ENCODE assay signal across 15 cellular contexts in the genomic region with DNA sequence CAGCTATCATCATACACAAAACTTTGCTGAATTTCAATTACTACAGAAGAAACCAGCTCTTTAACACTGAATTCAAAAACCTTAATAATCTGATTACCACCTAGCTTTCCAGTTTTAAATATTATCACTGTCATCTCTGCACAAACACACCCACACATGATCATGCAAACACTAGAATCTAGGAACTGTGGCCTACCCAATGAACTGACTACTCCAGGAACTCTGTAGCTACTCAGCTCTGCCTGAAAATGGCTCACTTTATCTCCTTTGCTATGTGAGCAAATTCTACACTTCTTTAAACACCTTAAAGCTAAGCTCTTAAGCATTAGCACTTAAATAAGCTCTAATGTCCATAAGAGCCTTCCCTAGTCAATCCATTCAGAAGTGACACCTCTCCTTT.
DNase-seq lines count a peak whose midpoint lies in the region; ATAC-seq and TF ChIP-seq lines count a peak whose summit lies in the region.
"Had no signal": no experiment of that assay in that cellular context is flagged by ENCODE, and none has a peak within 500 bp of the region (broad histone marks: within the 10 kb centered on the region; RNA-seq: fewer than 3 reads in every experiment).

No MANE protein-coding gene starts in this region.

- intact Hi-C loops in A673 (cut with micrococcal nuclease; ENCODE audit: unreplicated experiment) = no loop called here
- intact Hi-C loops in activated CD4-positive, alpha-beta T cell treated with anti-CD3 and anti-CD28 coated beads, Interleukin-2, amount 10 ng/mL, durations not matched to agents 24 days and 14 days (cut with micrococcal nuclease) = no loop called here
- intact Hi-C loops in cardiac septum (cut with DNase I) = no loop called here

- peaks cover 4% of the 10 kb centered on the region for H3K27me3 Mint-ChIP-seq in GM23338 (ENCODE audit: insufficient read depth, low read depth, poor library complexity)
- H3K27me3 Mint-ChIP-seq in activated CD4-positive, alpha-beta T cell treated with anti-CD3 and anti-CD28 coated beads, Interleukin-2, amount 10 ng/mL, durations not matched to agents 24 days and 14 days = no peaks in the 10 kb centered on the region
- H3K27me3 Mint-ChIP-seq: B cell had no signal

- H3K9me3 Mint-ChIP-seq in GM23338 = no peaks in the 10 kb centered on the region
- no peaks in the 10 kb centered on the region for H3K9me3 Mint-ChIP-seq in activated CD4-positive, alpha-beta T cell treated with anti-CD3 and anti-CD28 coated beads, Interleukin-2, amount 10 ng/mL, durations not matched to agents 24 days and 14 days
- H3K9me3 Mint-ChIP-seq: CD8-positive, alpha-beta T cell had no signal

- POLR2A ChIA-PET in A673 (lab: Charles Lee; ENCODE audit: low non-redundant PET) = interaction anchor here (0.7 kb wide), 1 partner anchor 110 kb away, joined by 3 read pairs; no protein-coding TSS in a partner anchor

- no peaks in the 10 kb centered on the region for H3K9me3 ChIP-seq in A673 (ENCODE audit: low read depth, low read length, poor library complexity, severe bottlenecking)
- H3K9me3 ChIP-seq: BLaER1 treated with 17β-estradiol and CSF1 and Interleukin-3, amounts not matched to agents 10 nM and 100 nM had no signal

- TF ChIP-seq CTCF in A673 (conservative IDR thresholded peaks at IDR 0.05; ENCODE audit: low read depth, low read length) (no peak), GM23338 (conservative IDR thresholded peaks at IDR 0.05; ENCODE audit: low read depth in 2 of 2) (no peak)

- H3K9me2 ChIP-seq in GM23338 (ENCODE audit: insufficient read depth) = no peaks in the 10 kb centered on the region

- no peaks in the 10 kb centered on the region for H3F3A ChIP-seq in GM23338 (replicated peaks; ENCODE audit: low read depth)

- peaks cover 11% of the 10 kb centered on the region for H3K4me1 Mint-ChIP-seq in GM23338
- no peaks in the 10 kb centered on the region for H3K4me1 Mint-ChIP-seq in activated CD4-positive, alpha-beta T cell treated with anti-CD3 and anti-CD28 coated beads, Interleukin-2, amount 10 ng/mL, durations not matched to agents 24 days and 14 days
- H3K4me1 Mint-ChIP-seq: B cell had no signal

- no peak overlapping the region for H3K4me3 ChIP-seq in A673 (ENCODE audit: low read depth, low read length, poor library complexity, severe bottlenecking)
- H3K4me3 ChIP-seq in GM23338 = no peak overlapping the region
- H3K4me3 ChIP-seq: BLaER1 treated with 17β-estradiol and CSF1 and Interleukin-3, amounts not matched to agents 10 nM and 100 nM had no signal

- BruUV-seq in A673 (replicated peaks; lab: Mats Ljungman, UMichigan) = no TSS peak

- H2AFZ ChIP-seq in GM23338 = no peak overlapping the region

- no peak for ATAC-seq in GM23338
- ATAC-seq: CD8-positive, alpha-beta T cell had no signal

- peaks cover 50% of the 10 kb centered on the region for H3K36me3 ChIP-seq in A673 (ENCODE audit: insufficient read depth, low read length, poor library complexity, severe bottlenecking)
- peaks cover 9% of the 10 kb centered on the region; the same call in 1 of the 2 replicates for H3K36me3 ChIP-seq in GM23338 (ENCODE audit: insufficient read depth)

- H3K79me2 ChIP-seq in GM23338 (replicated peaks; ENCODE audit: insufficient read depth) = no peaks in the 10 kb centered on the region

- H3K27ac ChIP-seq in A673 (ENCODE audit: low read depth, low read length, poor library complexity, severe bottlenecking) (peak overlapping the region; percentile 72), GM23338 (ENCODE audit: low read depth) (peak overlapping the region; percentile 79)
- H3K27ac ChIP-seq: BLaER1 treated with 17β-estradiol and CSF1 and Interleukin-3, amounts not matched to agents 10 nM and 100 nM had no signal

- H3K4me1 ChIP-seq in A673 (ENCODE audit: insufficient read depth, low read length, poor library complexity, severe bottlenecking) (peaks cover 55% of the 10 kb centered on the region), GM23338 (ENCODE audit: insufficient read depth) (peaks cover 19% of the 10 kb centered on the region)
- H3K4me1 ChIP-seq: BLaER1 treated with 17β-estradiol and CSF1 and Interleukin-3, amounts not matched to agents 10 nM and 100 nM had no signal

- CTCF ChIA-PET in A673 (lab: Charles Lee) = no interaction called here

- DNase-seq in A673 (ENCODE audit: low spot score) (no peak), GM23338 (ENCODE audit: low spot score) (no peak), NCI-H82 treated with DMSO at 0.1 percent for 48 hours (lab: John Stamatoyannopoulos, UW; ENCODE audit: unreplicated experiment) (peak; percentile 33), putamen (ENCODE audit: low spot score) (peak; percentile 5), NCI-H69 (lab: John Stamatoyannopoulos, UW) (no peak), cardiac septum (ENCODE audit: low spot score) (no peak)
- DNase-seq in activated CD4-positive, alpha-beta T cell treated with anti-CD3 and anti-CD28 coated beads, Interleukin-2, amount 10 ng/mL, durations not matched to agents 24 days and 14 days = no peak
- DNase-seq: 8988T; Calu3; CD8-positive, alpha-beta T cell; DMS 273 treated with DMSO at 0.1 percent for 48 hours; GOT3; H7 had no signal

- no peak overlapping the region for H3K4me3 Mint-ChIP-seq in GM23338
- no peak overlapping the region for H3K4me3 Mint-ChIP-seq in activated CD4-positive, alpha-beta T cell treated with anti-CD3 and anti-CD28 coated beads, Interleukin-2, amount 10 ng/mL, durations not matched to agents 24 days and 14 days
- H3K4me3 Mint-ChIP-seq: B cell; CD8-positive, alpha-beta T cell had no signal

- peak overlapping the region; percentile 68; the same call in 1 of the 2 replicates for H3K27ac Mint-ChIP-seq in GM23338
- H3K27ac Mint-ChIP-seq in activated CD4-positive, alpha-beta T cell treated with anti-CD3 and anti-CD28 coated beads, Interleukin-2, amount 10 ng/mL, durations not matched to agents 24 days and 14 days = no peak overlapping the region
- H3K27ac Mint-ChIP-seq: B cell; CD8-positive, alpha-beta T cell had no signal

- H3K27me3 ChIP-seq in A673 (replicated peaks; ENCODE audit: insufficient read depth, low read depth, low read length, poor library complexity) = no peaks in the 10 kb centered on the region
- no peaks in the 10 kb centered on the region for H3K27me3 ChIP-seq in GM23338 (ENCODE audit: insufficient read depth)
- H3K27me3 ChIP-seq: BLaER1 treated with 17β-estradiol and CSF1 and Interleukin-3, amounts not matched to agents 10 nM and 100 nM had no signal

- H4K20me1 ChIP-seq in GM23338 (replicated peaks; ENCODE audit: insufficient read depth) = no peaks in the 10 kb centered on the region

- no peak overlapping the region; the same call in 1 of the 2 replicates for H3K4me2 ChIP-seq in GM23338
- H3K4me2 ChIP-seq: BLaER1 treated with 17β-estradiol and CSF1 and Interleukin-3, amounts not matched to agents 10 nM and 100 nM had no signal

- H3K36me3 Mint-ChIP-seq in GM23338 (ENCODE audit: low read depth) = peaks cover 26% of the 10 kb centered on the region
- H3K36me3 Mint-ChIP-seq in activated CD4-positive, alpha-beta T cell treated with anti-CD3 and anti-CD28 coated beads, Interleukin-2, amount 10 ng/mL, durations not matched to agents 24 days and 14 days (ENCODE audit: low read depth) = no peaks in the 10 kb centered on the region

TF ChIP-seq in GM23338, 12 proteins besides CTCF, POLR2A, EP300 and RAD21 (continues in another document):
- TF ChIP-seq CREB1 (CRISPR knock-in tag; IDR thresholded peaks at IDR 0.05; ENCODE audit: low read depth) = no peak
- TF ChIP-seq, protein P1, sequence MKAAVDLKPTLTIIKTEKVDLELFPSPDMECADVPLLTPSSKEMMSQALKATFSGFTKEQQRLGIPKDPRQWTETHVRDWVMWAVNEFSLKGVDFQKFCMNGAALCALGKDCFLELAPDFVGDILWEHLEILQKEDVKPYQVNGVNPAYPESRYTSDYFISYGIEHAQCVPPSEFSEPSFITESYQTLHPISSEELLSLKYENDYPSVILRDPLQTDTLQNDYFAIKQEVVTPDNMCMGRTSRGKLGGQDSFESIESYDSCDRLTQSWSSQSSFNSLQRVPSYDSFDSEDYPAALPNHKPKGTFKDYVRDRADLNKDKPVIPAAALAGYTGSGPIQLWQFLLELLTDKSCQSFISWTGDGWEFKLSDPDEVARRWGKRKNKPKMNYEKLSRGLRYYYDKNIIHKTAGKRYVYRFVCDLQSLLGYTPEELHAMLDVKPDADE (IDR thresholded peaks at IDR 0.05) = no peak
- no peak for TF ChIP-seq EZH2phosphoT487 (IDR thresholded peaks at IDR 0.05; ENCODE audit: unreplicated experiment)
- no peak for TF ChIP-seq POLR2AphosphoS5 (IDR thresholded peaks at IDR 0.05; ENCODE audit: low read depth)

Comparison
In these comparisons a context has a peak if more than half of its experiments do, and no peak if none do; other contexts are left out.
1. DNase-seq: peak in NCI-H82 treated with DMSO at 0.1 percent for 48 hours (single experiment) and putamen (single experiment); none in A673 (single experiment), GM23338 (single experiment), activated CD4-positive, alpha-beta T cell treated with anti-CD3 and anti-CD28 coated beads, Interleukin-2, amount 10 ng/mL, durations not matched to agents 24 days and 14 days (single experiment), NCI-H69 (single experiment) and cardiac septum (single experiment).